9 cellular contexts compared by ENCODE assay signal in genomic region chr1:223832637-223832943, GRCh38. TPM values are rescaled to one million over a fixed set of nuclear protein-coding genes. Genes with fewer than 3 reads are reported as not detected.
A peak's percentile ranks its signal among the peaks of the same experiment; 100 is the strongest.
DNase-seq lines count a peak whose midpoint lies in the region; ATAC-seq and TF ChIP-seq lines count a peak whose summit lies in the region.
"Had no signal": no experiment of that assay in that cellular context is flagged by ENCODE, and none has a peak within 500 bp of the region (broad histone marks: within the 10 kb centered on the region; RNA-seq: fewer than 3 reads in every experiment).

No MANE protein-coding gene starts in this region.

- no peaks in the 10 kb centered on the region for H3K27me3 Mint-ChIP-seq in activated CD8-positive, alpha-beta T cell treated with anti-CD3 and anti-CD28 coated beads for 36 hours

- DNase-seq in A673 (ENCODE audit: low spot score) (peak; percentile 63), left colon (peak in 1 of 2 donors; percentile 16), colonic mucosa (no peak), GM03348 (ENCODE audit: low spot score) (no peak), DMS114 treated with DMSO at 0.1 percent for 48 hours (lab: John Stamatoyannopoulos, UW; ENCODE audit: unreplicated experiment) (no peak), NCI-H2227 treated with DMSO at 0.1 percent for 48 hours (lab: John Stamatoyannopoulos, UW) (no peak)
- peak; percentile 35 for DNase-seq in activated CD8-positive, alpha-beta T cell treated with anti-CD3 and anti-CD28 coated beads for 36 hours

- TF ChIP-seq CTCF in A673 (conservative IDR thresholded peaks at IDR 0.05; ENCODE audit: low read depth, low read length) = no peak
- no peak for TF ChIP-seq CTCF in activated CD8-positive, alpha-beta T cell treated with anti-CD3 and anti-CD28 coated beads for 36 hours (IDR thresholded peaks at IDR 0.05)
- no peak for TF ChIP-seq CTCF in colonic mucosa (IDR thresholded peaks at IDR 0.05)

- peaks cover 6% of the 10 kb centered on the region for H3K36me3 Mint-ChIP-seq in activated CD8-positive, alpha-beta T cell treated with anti-CD3 and anti-CD28 coated beads for 36 hours (ENCODE audit: low read depth)

- peak overlapping the region; percentile 66 for H3K4me3 Mint-ChIP-seq in activated CD8-positive, alpha-beta T cell treated with anti-CD3 and anti-CD28 coated beads for 36 hours

- H3K4me3 ChIP-seq in A673 (ENCODE audit: low read depth, low read length, poor library complexity, severe bottlenecking) (peak overlapping the region; percentile 2), colonic mucosa (no peak overlapping the region)

- H3K27ac Mint-ChIP-seq in activated CD8-positive, alpha-beta T cell treated with anti-CD3 and anti-CD28 coated beads for 36 hours = peak overlapping the region; percentile 97

- POLR2A ChIA-PET in A673 (lab: Charles Lee; ENCODE audit: low non-redundant PET) = no interaction called here
- POLR2A ChIA-PET in activated CD8-positive, alpha-beta T cell treated with anti-CD3 and anti-CD28 coated beads for 36 hours (lab: Charles Lee) = interaction anchor here (0.6 to 6.2 kb wide), 3 partner anchors 12 to 130 kb away, joined by 3 to 83 read pairs (median 3); partner anchors contain the start of gene TP53BP2

- ATAC-seq in GM21737 (IDR thresholded peaks at IDR 0.05; ENCODE audit: unreplicated experiment) (peak; percentile 56), left colon (peak; percentile 26)
- peak; percentile 42 for ATAC-seq in activated CD8-positive, alpha-beta T cell treated with anti-CD3 and anti-CD28 coated beads for 36 hours

- intact Hi-C loops in A673 (cut with micrococcal nuclease; ENCODE audit: unreplicated experiment) (no loop called here), left colon (cut with DNase I, micrococcal nuclease) (no loop called here), colonic mucosa (cut with DNase I) (no loop called here)
- intact Hi-C loops in activated CD8-positive, alpha-beta T cell treated with anti-CD3 and anti-CD28 coated beads for 36 hours (cut with micrococcal nuclease) = loop anchor here (10.0 kb wide), 1 partner anchor 128 kb away; no protein-coding TSS in a partner anchor

- peaks cover 20% of the 10 kb centered on the region for H3K4me1 Mint-ChIP-seq in activated CD8-positive, alpha-beta T cell treated with anti-CD3 and anti-CD28 coated beads for 36 hours (ENCODE audit: low read depth)

- H3K27ac ChIP-seq in A673 (ENCODE audit: low read depth, low read length, poor library complexity, severe bottlenecking) = peak overlapping the region; percentile 72
- H3K27ac ChIP-seq in colonic mucosa = no peak overlapping the region
- H3K27ac ChIP-seq: VCaP had no signal

- H3K36me3 ChIP-seq in A673 (ENCODE audit: insufficient read depth, low read length, poor library complexity, severe bottlenecking) (no peaks in the 10 kb centered on the region), colonic mucosa (no peaks in the 10 kb centered on the region)

- H3K27me3 ChIP-seq in A673 (replicated peaks; ENCODE audit: insufficient read depth, low read depth, low read length, poor library complexity) (no peaks in the 10 kb centered on the region), colonic mucosa (no peaks in the 10 kb centered on the region)

- H3K4me1 ChIP-seq in A673 (ENCODE audit: insufficient read depth, low read length, poor library complexity, severe bottlenecking) (peaks cover 69% of the 10 kb centered on the region), colonic mucosa (peaks cover 8% of the 10 kb centered on the region)

- H3K9ac ChIP-seq in colonic mucosa (ENCODE audit: low read depth in 2 of 2, low read length in 2 of 2) = no peak overlapping the region

- no peaks in the 10 kb centered on the region for H3K9me3 Mint-ChIP-seq in activated CD8-positive, alpha-beta T cell treated with anti-CD3 and anti-CD28 coated beads for 36 hours

- H3K9me3 ChIP-seq in A673 (ENCODE audit: low read depth, low read length, poor library complexity, severe bottlenecking) = no peaks in the 10 kb centered on the region
- H3K9me3 ChIP-seq in colonic mucosa = no peaks in the 10 kb centered on the region

- BruUV-seq in A673 (replicated peaks; lab: Mats Ljungman, UMichigan) = no TSS peak

- CTCF ChIA-PET in A673 (lab: Charles Lee) = no interaction called here
- CTCF ChIA-PET in activated CD8-positive, alpha-beta T cell treated with anti-CD3 and anti-CD28 coated beads for 36 hours (lab: Charles Lee) = interaction anchor here (1.0 kb wide), 1 partner anchor 57 kb away, joined by 3 read pairs; no protein-coding TSS in a partner anchor

RNA-seq across cellular contexts. Expression of gene TP53BP2, which starts 13.2 kb away (rescaled TPM):
- total RNA-seq in A673 (2021) (77.8 and 93.3 TPM in 2 replicates), left colon (10 to 100 TPM; 27.4 to 34.3 TPM), colonic mucosa (10 to 100 TPM; 28.8 to 39.6 TPM)
- total RNA-seq in activated CD8-positive, alpha-beta T cell treated with anti-CD3 and anti-CD28 coated beads for 36 hours = 10 to 100 TPM; 28.3 to 34.5 TPM

Comparison
In these comparisons a context has a peak if more than half of its experiments do, and no peak if none do; other contexts are left out.
1. DNase-seq: peak in A673 (single experiment) and activated CD8-positive, alpha-beta T cell treated with anti-CD3 and anti-CD28 coated beads for 36 hours (single experiment); none in colonic mucosa (single experiment), GM03348 (single experiment), DMS114 treated with DMSO at 0.1 percent for 48 hours (single experiment) and NCI-H2227 treated with DMSO at 0.1 percent for 48 hours (single experiment).
2. Peak in every context shown above with its lines, with median percentiles within 50 percentile points of each other: ATAC-seq.